In genomic region chr10:125921907-125922306, GRCh38 we compare ENCODE assay signal across 2 cellular contexts. TPM values are rescaled to one million over a fixed set of nuclear protein-coding genes. Genes with fewer than 3 reads are reported as not detected.
"Had no signal": no experiment of that assay in that cellular context is flagged by ENCODE, and none has a peak within 500 bp of the region (broad histone marks: within the 10 kb centered on the region; RNA-seq: fewer than 3 reads in every experiment).

No MANE protein-coding gene starts in this region.

RNA-seq across cellular contexts. Expression of gene FANK1, which starts 25.5 kb away (rescaled TPM):
- total RNA-seq: activated CD4-positive, alpha-beta T cell treated with anti-CD3 and anti-CD28 coated beads, Interleukin-2, amount 10 ng/mL, durations not matched to agents 24 days and 14 days; activated T-helper 1 cell treated with anti-CD3 and anti-CD28 coated beads, Interleukin-12 subunit alpha, Interleukin-12 subunit beta, Interleukin-2, Interleukin-4 antibody, amounts not matched to agents 30 ng/mL and 10 ng/mL and 1 ng/mL, durations not matched to agents 14 hours and 24 hours and 36 hours had no signal
